25 cellular contexts compared by ENCODE assay signal in genomic region chr3:22141769-22142168, GRCh38.
"Had no signal": no experiment of that assay in that cellular context is flagged by ENCODE, and none has a peak within 500 bp of the region (broad histone marks: within the 10 kb centered on the region; RNA-seq: fewer than 3 reads in every experiment).

No MANE protein-coding gene starts in this region.

- H3K4me1 Mint-ChIP-seq: activated CD4-positive, alpha-beta T cell treated with anti-CD3 and anti-CD28 coated beads, Interleukin-2, amount 10 ng/mL, durations not matched to agents 7 days and 5 days; central memory CD8-positive, alpha-beta T cell; natural killer cell had no signal

- H3K9me3 ChIP-seq: esophagus muscularis mucosa, heart left ventricle, left lung, lower lobe of right lung, spleen, suprapubic skin, tibial artery, upper lobe of right lung had no signal

- H3K27me3 ChIP-seq: esophagus muscularis mucosa, foreskin keratinocyte, heart left ventricle, left lung, spleen, suprapubic skin, tibial artery, upper lobe of right lung had no signal

- H3K27ac Mint-ChIP-seq: activated CD4-positive, alpha-beta T cell treated with anti-CD3 and anti-CD28 coated beads, Interleukin-2, amount 10 ng/mL, durations not matched to agents 7 days and 5 days; activated CD8-positive, alpha-beta T cell treated with anti-CD3 and anti-CD28 coated beads for 36 hours; activated naive CD8-positive, alpha-beta T cell; activated T-cell treated with anti-CD3 and anti-CD28 coated beads, Interleukin-2, amount 50 U/mL, for 72 hours; natural killer cell; WTC11 had no signal

- H3K4me1 ChIP-seq: esophagus muscularis mucosa, foreskin keratinocyte, heart left ventricle, left lung, lower lobe of right lung, spleen, suprapubic skin, tibial artery, upper lobe of right lung had no signal

- H3K36me3 ChIP-seq: esophagus muscularis mucosa, heart left ventricle, left lung, lower lobe of right lung, spleen, suprapubic skin, tibial artery, upper lobe of right lung had no signal

- H3K4me3 Mint-ChIP-seq: activated CD4-positive, alpha-beta T cell treated with anti-CD3 and anti-CD28 coated beads, Interleukin-2, amount 10 ng/mL, durations not matched to agents 7 days and 5 days; activated CD8-positive, alpha-beta T cell treated with anti-CD3 and anti-CD28 coated beads for 36 hours; activated naive CD8-positive, alpha-beta T cell; activated T-cell treated with anti-CD3 and anti-CD28 coated beads, Interleukin-2, amount 50 U/mL, for 72 hours; central memory CD8-positive, alpha-beta T cell; natural killer cell; WTC11 had no signal

- H3K36me3 Mint-ChIP-seq: activated naive CD8-positive, alpha-beta T cell; natural killer cell; WTC11 had no signal

- H3K27ac ChIP-seq: esophagus muscularis mucosa, foreskin keratinocyte, heart left ventricle, left lung, lower lobe of right lung, spleen, suprapubic skin, tibial artery, upper lobe of right lung had no signal

- H3K9me3 Mint-ChIP-seq: activated CD4-positive, alpha-beta T cell treated with anti-CD3 and anti-CD28 coated beads, Interleukin-2, amount 10 ng/mL, durations not matched to agents 7 days and 5 days; WTC11 had no signal

- H3K27me3 Mint-ChIP-seq: activated CD4-positive, alpha-beta T cell treated with anti-CD3 and anti-CD28 coated beads, Interleukin-2, amount 10 ng/mL, durations not matched to agents 7 days and 5 days; activated CD8-positive, alpha-beta T cell treated with anti-CD3 and anti-CD28 coated beads for 36 hours; activated naive CD8-positive, alpha-beta T cell; central memory CD8-positive, alpha-beta T cell had no signal

- H3K4me3 ChIP-seq: esophagus muscularis mucosa, heart left ventricle, left lung, lower lobe of right lung, spleen, suprapubic skin, tibial artery, upper lobe of right lung had no signal

- ATAC-seq: activated CD8-positive, alpha-beta T cell treated with anti-CD3 and anti-CD28 coated beads for 36 hours; activated T-cell treated with anti-CD3 and anti-CD28 coated beads, Interleukin-2, amount 50 U/mL, for 72 hours; foreskin keratinocyte; heart left ventricle; left lung; lower lobe of right lung; natural killer cell; right cardiac atrium; upper lobe of right lung; WTC11 had no signal

- DNase-seq: activated CD4-positive, alpha-beta T cell treated with anti-CD3 and anti-CD28 coated beads for 1 hour; activated CD4-positive, alpha-beta T cell treated with anti-CD3 and anti-CD28 coated beads, Interleukin-2, amount 10 ng/mL, durations not matched to agents 7 days and 5 days; activated CD8-positive, alpha-beta T cell treated with anti-CD3 and anti-CD28 coated beads for 36 hours; activated naive CD4-positive, alpha-beta T cell treated with Interleukin-2 at 50 U/mL for 16 hours; activated T-cell treated with anti-CD3 and anti-CD28 coated beads, Interleukin-2, amount 50 U/mL, for 72 hours; anterior cingulate cortex; dermis blood vessel endothelial cell; effector CD4-positive, alpha-beta T cell; foreskin keratinocyte; heart left ventricle; lower lobe of right lung; mesendoderm; natural killer cell; right cardiac atrium; spleen; stimulated activated naive CD4-positive, alpha-beta T cell; T-helper 9 cell; tibial artery; upper lobe of right lung had no signal
